Comparison of ENCODE assay signal across 8 cellular contexts in genomic region chr11:12365965-12366575, GRCh38. TPM values are rescaled to one million over a fixed set of nuclear protein-coding genes. Genes with fewer than 3 reads are reported as not detected.
DNase-seq lines count a peak whose midpoint lies in the region; ATAC-seq, FAIRE-seq and TF ChIP-seq lines count a peak whose summit lies in the region.
"Not testable (repeated sequence)": the region's sequence is repeated elsewhere in the genome, so short reads cannot be mapped to it uniquely, and the experiment has no call there.

No MANE protein-coding gene starts in this region.

- in situ Hi-C loops in GM23248 (cut with MboI); K562 (cut with MboI): not testable (repeated sequence)

- peak; percentile 46 for FAIRE-seq in K562 (lab: Jason Lieb, UNC)

- not testable (repeated sequence) for TF ChIP-seq POLR2A in K562 (conservative IDR thresholded peaks at IDR 0.05); spleen (IDR thresholded peaks at IDR 0.05)

- not testable (repeated sequence) for H3K9me3 Mint-ChIP-seq in type B pancreatic cell

- not testable (repeated sequence) for H3K27ac Mint-ChIP-seq in type B pancreatic cell

- ATAC-seq in K562, result peak; percentile 74

- H3K36me3 ChIP-seq in GM23248 (ENCODE audit: low read depth); K562 (ENCODE audit: control insufficient read depth, insufficient read depth, low read length); hepatocyte (replicated peaks; ENCODE audit: insufficient read depth, low read depth); spleen: not testable (repeated sequence)

- 66 to 67% methylated on average over 14 of the region's 14 CpGs for WGBS in GM23248 (ENCODE audit: low coverage in 1 of 2, low lambda C conversion rate in 2 of 2, missing lambda C conversion rate in 2 of 2), 2 experiments
- WGBS in K562 (ENCODE audit: insufficient coverage, low coverage, missing lambda C conversion rate), result 18% methylated on average over 14 of the region's 14 CpGs
- 48% methylated on average over 14 of the region's 14 CpGs for WGBS in hepatocyte (ENCODE audit: low lambda C conversion rate, missing lambda C conversion rate)
- WGBS in spleen, 5 donors, result 54 to 61% (median 56%) methylated on average over 13 to 14 of the region's 14 CpGs

- not testable (repeated sequence) for H3K4me3 Mint-ChIP-seq in type B pancreatic cell

- H3K9me2 ChIP-seq in GM23248 (ENCODE audit: insufficient read depth); hepatocyte (replicated peaks; ENCODE audit: insufficient read depth): not testable (repeated sequence)

- not testable (repeated sequence) for BruUV-seq in K562 (replicated peaks; lab: Mats Ljungman, UMichigan)

- not testable (repeated sequence) for H3K27me3 Mint-ChIP-seq in type B pancreatic cell

- H3K4me2 ChIP-seq in GM23248 (ENCODE audit: unreplicated experiment), result not testable (repeated sequence)
- H3K4me2 ChIP-seq in K562 (ENCODE audit: insufficient read depth, low read length) (peak overlapping the region; percentile 56), hepatocyte (peak overlapping the region; percentile 42)

- TF ChIP-seq RAD21 in K562 (CRISPR knock-in tag; conservative IDR thresholded peaks at IDR 0.05 in 1 of 2, IDR thresholded peaks at IDR 0.05 in 1 of 2), result not testable (repeated sequence)

- H3K9ac ChIP-seq in GM23248; K562 (ENCODE audit: insufficient read depth in 1 of 2, low read depth in 2 of 2, low read length in 2 of 2): not testable (repeated sequence)

- DNase-seq in GM23248 (peak; percentile 20), NCI-H345 treated with DMSO at 0.1 percent for 48 hours (lab: John Stamatoyannopoulos, UW; ENCODE audit: unreplicated experiment) (peak; percentile 45), T-helper 2 cell (peak in 4 of 5 experiments; percentile 5 to 94 (median 38)), activated T-cell treated with anti-CD3 and anti-CD28 coated beads for 24 hours (ENCODE audit: low read depth) (peak; percentile 22), K562 (ENCODE audit: extremely low read depth in 1 of 4, low spot score in 3 of 4) (peak in 2 of 4 experiments; percentile 14 to 79), hepatocyte (ENCODE audit: low spot score) (peak; percentile 81), spleen (peak; percentile 79)
- DNase-seq in type B pancreatic cell (ENCODE audit: extremely low spot score, unreplicated experiment), result not testable (repeated sequence)

- CTCF ChIA-PET in K562 (lab: Yijun Ruan, JAX; ENCODE audit: low intra/inter-chr PET ratio), result not testable (repeated sequence)

- not testable (repeated sequence) for H3K27ac ChIP-seq in GM23248; K562 (ENCODE audit: extremely low read depth, low read depth, low read length)
- peak overlapping the region; percentile 58 for H3K27ac ChIP-seq in hepatocyte
- H3K27ac ChIP-seq in spleen, result peak overlapping the region in 1 of 8 donors; percentile 38

- TF ChIP-seq EP300 in K562 (IDR thresholded peaks at IDR 0.05; ENCODE audit: low read length), result not testable (repeated sequence)

- not testable (repeated sequence) for H3K79me2 ChIP-seq in GM23248 (ENCODE audit: insufficient read depth); K562 (ENCODE audit: control insufficient read depth, insufficient read depth, low read length); hepatocyte

- H3K36me3 Mint-ChIP-seq in type B pancreatic cell, result not testable (repeated sequence)

- H3F3A ChIP-seq in GM23248 (ENCODE audit: insufficient read depth), result not testable (repeated sequence)

- intact Hi-C loops in K562 (cut with micrococcal nuclease); spleen (cut with DNase I; ENCODE audit: low total_unique reads): not testable (repeated sequence)

- POLR2A ChIA-PET in K562 (lab: Yijun Ruan, JAX), result interaction anchor here (0.6 to 1.0 kb wide), 4 partner anchors 12 to 449 kb away, joined by 3 read pairs; no protein-coding TSS in a partner anchor

- not testable (repeated sequence) for H2AFZ ChIP-seq in GM23248, hepatocyte
- peak overlapping the region; percentile 80 for H2AFZ ChIP-seq in K562 (ENCODE audit: low read depth, low read length)

- H3K4me3 ChIP-seq in GM23248, K562, hepatocyte, spleen: not testable (repeated sequence)

- not testable (repeated sequence) for H4K20me1 ChIP-seq in GM23248 (ENCODE audit: insufficient read depth); K562 (replicated peaks; ENCODE audit: control insufficient read depth, insufficient read depth, low read length); hepatocyte (ENCODE audit: insufficient read depth, poor library complexity, severe bottlenecking)

- H3K27me3 ChIP-seq in GM23248 (replicated peaks; ENCODE audit: insufficient read depth); K562 (ENCODE audit: control insufficient read depth in 2 of 2, insufficient read depth in 2 of 2, low read length in 2 of 2); hepatocyte: not testable (repeated sequence)
- peaks cover 0 to 12% (median 0%) of the 10 kb centered on the region in 7 donors for H3K27me3 ChIP-seq in spleen (replicated peaks in 1 of 7)

- H3K4me1 ChIP-seq in GM23248 (ENCODE audit: insufficient read depth); K562 (replicated peaks in 1 of 2; ENCODE audit: control insufficient read depth in 2 of 2, insufficient read depth in 2 of 2, low read length in 2 of 2); spleen: not testable (repeated sequence)
- H3K4me1 ChIP-seq in hepatocyte (ENCODE audit: insufficient read depth), result peaks cover 31% of the 10 kb centered on the region

- peaks cover 27% of the 10 kb centered on the region for H3K4me1 Mint-ChIP-seq in type B pancreatic cell (ENCODE audit: unreplicated experiment)

- not testable (repeated sequence) for H3K9me1 ChIP-seq in K562 (ENCODE audit: control insufficient read depth, insufficient read depth, low read length)

- TF ChIP-seq CTCF in K562 (IDR thresholded peaks at IDR 0.05 in 2 of 3, conservative IDR thresholded peaks at IDR 0.05 in 1 of 3; ENCODE audit: insufficient read depth in 2 of 3, low read depth in 1 of 3, low read length in 3 of 3) (0 out of 6 replicates have a peak, but pooled peaks of 1 of the 3 experiments have one; percentile 15), type B pancreatic cell (conservative IDR thresholded peaks at IDR 0.05) (peak; percentile 17)
- TF ChIP-seq CTCF in hepatocyte (IDR thresholded peaks at IDR 0.05; ENCODE audit: poor library complexity); spleen (IDR thresholded peaks at IDR 0.05 in 8 of 11, conservative IDR thresholded peaks at IDR 0.05 in 3 of 11): not testable (repeated sequence)

- not testable (repeated sequence) for H3K9me3 ChIP-seq in GM23248 (ENCODE audit: low read depth); K562 (replicated peaks; ENCODE audit: control insufficient read depth, insufficient read depth, low read depth, low read length); hepatocyte (ENCODE audit: low read depth); spleen

TF ChIP-seq in K562, 482 proteins besides CTCF, POLR2A, EP300 and RAD21 (continues in another document):
- TF ChIP-seq MNT (conservative IDR thresholded peaks at IDR 0.05), result peak; percentile 29 to 48; a peak in 1 of 4 replicates
- not testable (repeated sequence) for TF ChIP-seq NR2C2 (CRISPR knock-in tag; IDR thresholded peaks at IDR 0.05)
- peak; percentile 38; the same call in 1 of the 2 replicates for TF ChIP-seq NR2C2 (tag; IDR thresholded peaks at IDR 0.05)

RNA-seq across cellular contexts. Expression of gene PARVA, which starts 11.3 kb away (rescaled TPM):
- total RNA-seq in GM23248 (2014; rRNA removed; shearing (Covaris generic)), result 84.0 and 87.9 TPM in 2 replicates
- polyA plus RNA-seq in GM23248 (2016; fragmentation: Nextera tagmentation; extraction: Ambion mirVana) (121 and 127 TPM in 2 replicates), K562 (2011; rRNA removed) (not detected in 2 replicates), K562 (2014; fragmentation: Illumina TruSeq; extraction: Trizol) (not detected in 2 replicates), K562 (2014; fragmentation: Nextera tagmentation; extraction: Ambion mirVana) (not detected), K562 (2014; rRNA removed) (not detected in 2 replicates), hepatocyte (41.2 and 46.2 TPM in 2 replicates), spleen (1 to 10 TPM; 3.8 to 5.8 (median 4.5) TPM)
- not detected in 2 replicates for total RNA-seq in K562 (2011; cell fraction: chromatin; rRNA removed; ENCODE audit: low replicate concordance)
- total RNA-seq in K562 (2011; cell fraction: nucleolus; rRNA removed), result not detected in 2 replicates
- total RNA-seq in K562 (2011; cell fraction: nucleoplasm; rRNA removed), result not detected in 2 replicates
- total RNA-seq in K562 (2014; rRNA removed) (not detected in 2 replicates), K562 (2014; rRNA removed; fragmentation: Illumina TruSeq; extraction: Trizol) (not detected in 2 replicates), K562 (2015; rRNA removed; fragmentation: Illumina TruSeq; extraction: Trizol) (not detected in 2 replicates), K562 (2021) (0.11 and 0.20 TPM in 2 replicates), hepatocyte (34.2 and 37.4 TPM in 2 replicates), spleen (10 to 100 TPM; 14.6 to 56.6 (median 26.9) TPM), type B pancreatic cell (ENCODE audit: low replicate concordance) (32.3 and 49.4 TPM in 2 replicates)
- polyA plus RNA-seq in K562 (2011; cell fraction: cytosol; rRNA removed), result not detected in 2 replicates
- not detected in 2 replicates for polyA plus RNA-seq in K562 (2011; cell fraction: nucleus; rRNA removed)
- polyA plus RNA-seq in K562 (2012), result 0.05 TPM in 1 of 2 replicates, not detected in the other
- 0.03 TPM in 1 of 2 replicates, not detected in the other for polyA minus RNA-seq in K562 (2011; rRNA and poly(A)+ RNA removed)
- polyA minus RNA-seq in K562 (2011; cell fraction: cytosol; rRNA and poly(A)+ RNA removed), result not detected in 2 replicates
- not detected in 2 replicates for polyA minus RNA-seq in K562 (2011; cell fraction: nucleus; rRNA and poly(A)+ RNA removed)

Comparison
In these comparisons a context has a peak if more than half of its experiments do, and no peak if none do; other contexts are left out.
1. RNA of gene PARVA, which starts 11.3 kb away (total RNA-seq): 84.0 to 87.9 TPM in GM23248, 32.3 to 49.4 TPM in type B pancreatic cell, 34.2 to 37.4 TPM in hepatocyte and 14.6 to 56.6 TPM in spleen; 0.11 to 0.20 TPM in K562; every median in the first group is over 10 times any median in the second.